1 cellular context compared by ENCODE assay signal in the genomic region with DNA sequence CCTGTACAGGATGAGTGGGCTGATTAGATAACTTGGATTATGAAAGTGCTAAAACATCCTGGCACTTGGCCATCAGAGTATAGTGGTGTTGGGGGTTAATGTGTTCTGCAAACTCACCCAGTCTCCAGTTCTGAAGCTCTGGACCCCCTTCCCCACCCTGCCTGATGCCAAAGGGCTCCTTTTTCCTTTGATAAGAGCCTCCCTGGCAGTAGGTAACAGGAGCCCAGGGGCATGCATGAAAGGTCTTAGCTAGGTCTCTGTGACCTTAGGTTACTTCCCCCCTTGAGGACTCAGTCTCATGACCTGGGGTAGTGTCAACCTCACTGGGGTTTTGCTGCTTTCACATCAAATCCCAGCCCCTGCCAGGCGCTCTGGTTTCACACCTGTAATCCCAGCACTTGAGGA.
A peak's percentile ranks its signal among the peaks of the same experiment; 100 is the strongest.
TF ChIP-seq lines count a peak whose summit lies in the region.

No MANE protein-coding gene starts in this region.

TF ChIP-seq in HEK293, 187 proteins besides CTCF, POLR2A, EP300 and RAD21 (continued from another document):
- TF ChIP-seq ZSCAN5A (tag by site-specific recombination; IDR thresholded peaks at IDR 0.05) (no peak), ZBTB20 (tag by site-specific recombination; IDR thresholded peaks at IDR 0.05) (peak; percentile 25; the same call in 1 of the 2 replicates)
